In genomic region chr2:27539649-27540048, GRCh38 we compare ENCODE assay signal across 3 cellular contexts. TPM values are rescaled to one million over a fixed set of nuclear protein-coding genes. Genes with fewer than 3 reads are reported as not detected.
"Had no signal": no experiment of that assay in that cellular context is flagged by ENCODE, and none has a peak within 500 bp of the region (broad histone marks: within the 10 kb centered on the region; RNA-seq: fewer than 3 reads in every experiment).

No MANE protein-coding gene starts in this region.

RNA-seq across cellular contexts. Expression of gene GCKR, which starts 43.0 kb away (rescaled TPM):
- total RNA-seq: HT1080 had no signal
- polyA plus RNA-seq: IgD-negative memory B cell had no signal

RNA-seq across cellular contexts. Expression of gene FNDC4, which starts 44.6 kb away (rescaled TPM):
- total RNA-seq: HT-29 had no signal
- polyA plus RNA-seq: IgD-negative memory B cell had no signal
